In the genomic region with DNA sequence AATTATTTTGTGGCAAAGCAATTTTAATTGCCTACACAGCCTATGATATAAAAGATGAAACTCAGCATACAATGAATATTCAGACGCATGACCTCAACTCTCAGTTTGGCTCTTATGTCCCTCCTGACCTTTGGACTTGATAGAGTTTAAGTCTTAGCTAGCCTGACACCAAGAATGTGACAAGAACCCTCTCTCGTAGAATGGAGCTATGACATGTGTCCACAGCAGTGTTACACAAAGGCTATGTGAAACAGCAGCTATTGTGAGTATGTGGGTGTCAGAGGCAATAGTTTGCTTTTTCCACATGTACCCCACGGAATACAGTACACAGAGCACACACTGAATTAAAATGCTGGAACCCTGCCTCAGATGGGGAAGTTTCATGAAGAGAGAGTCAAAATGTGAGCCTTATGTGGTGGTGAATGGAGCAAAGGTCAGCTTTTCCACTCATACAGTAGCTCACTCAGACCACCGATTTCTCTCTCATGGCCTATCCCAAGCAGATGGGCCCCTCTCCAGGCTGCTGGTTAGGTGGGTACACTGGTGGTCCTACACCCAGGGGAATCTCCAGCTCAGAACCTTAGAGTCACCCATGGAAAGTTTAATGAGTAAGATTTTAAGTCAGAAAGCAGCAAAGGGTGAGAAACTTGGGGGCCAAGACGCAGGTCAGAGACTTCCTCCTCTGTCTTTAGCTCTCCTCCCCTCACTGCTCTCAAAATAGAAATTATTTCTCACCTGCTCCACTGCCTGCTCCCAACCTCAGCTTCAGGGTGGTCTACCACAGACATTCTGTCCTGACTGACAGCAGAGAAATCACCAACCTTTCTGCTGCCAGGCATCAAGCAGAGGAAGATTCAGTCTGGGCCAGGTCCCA, we compare ENCODE assay signal across 26 cellular contexts. TPM values are rescaled to one million over a fixed set of nuclear protein-coding genes. Genes with fewer than 3 reads are reported as not detected.
DNase-seq lines count a peak whose midpoint lies in the region; ATAC-seq, FAIRE-seq and TF ChIP-seq lines count a peak whose summit lies in the region.
"Had no signal": no experiment of that assay in that cellular context is flagged by ENCODE, and none has a peak within 500 bp of the region (broad histone marks: within the 10 kb centered on the region; RNA-seq: fewer than 3 reads in every experiment).

No MANE protein-coding gene starts in this region.

- H3K27ac Mint-ChIP-seq in Caco-2 (ENCODE audit: unreplicated experiment) (peak overlapping the region; percentile 18), neural progenitor cell (no peak overlapping the region)

- in situ Hi-C loops in HepG2 (cut with HindIII; ENCODE audit: extremely low pct_ligation_motif_present, low pct_unique_long_range_greater_than_20kb), result no loop called here

- H3K36me3 Mint-ChIP-seq in Caco-2 (ENCODE audit: insufficient read depth, unreplicated experiment) (peaks cover 18% of the 10 kb centered on the region), neural progenitor cell (no peaks in the 10 kb centered on the region)

- H3K36me3 ChIP-seq in Caco-2 (ENCODE audit: control insufficient read depth, insufficient read depth, low read length), result peaks cover 4% of the 10 kb centered on the region
- no peaks in the 10 kb centered on the region for H3K36me3 ChIP-seq in KOPT-K1 (ENCODE audit: insufficient read depth, low read length)
- no peaks in the 10 kb centered on the region for H3K36me3 ChIP-seq in HepG2 (replicated peaks in 1 of 2; ENCODE audit: control insufficient read depth in 1 of 2, insufficient read depth in 2 of 2, low read length in 2 of 2)
- no peaks in the 10 kb centered on the region for H3K36me3 ChIP-seq in neural progenitor cell
- H3K36me3 ChIP-seq: adrenal gland had no signal

- H3K27me3 Mint-ChIP-seq in Caco-2 (ENCODE audit: insufficient read depth, unreplicated experiment) (no peaks in the 10 kb centered on the region), neural progenitor cell (ENCODE audit: insufficient read depth, low read depth) (no peaks in the 10 kb centered on the region)

- H3F3A ChIP-seq in neural progenitor cell (ENCODE audit: low read depth), result no peaks in the 10 kb centered on the region

- no peak overlapping the region for H3K4me3 Mint-ChIP-seq in Caco-2 (ENCODE audit: unreplicated experiment)
- no peak overlapping the region for H3K4me3 Mint-ChIP-seq in neural progenitor cell

- H3K27me3 ChIP-seq in Caco-2 (replicated peaks; ENCODE audit: control insufficient read depth, insufficient read depth, low read length) (no peaks in the 10 kb centered on the region), HepG2 (ENCODE audit: control insufficient read depth in 1 of 2, insufficient read depth in 2 of 2, low read length in 2 of 2) (no peaks in the 10 kb centered on the region), neural progenitor cell (no peaks in the 10 kb centered on the region)
- H3K27me3 ChIP-seq: adrenal gland, testis had no signal

- no peak for TF ChIP-seq RAD21 in HepG2 (CRISPR knock-in tag; IDR thresholded peaks at IDR 0.05)

- H2AFZ ChIP-seq in HepG2 (ENCODE audit: low read length) (no peak overlapping the region), neural progenitor cell (replicated peaks) (no peak overlapping the region)
- H2AFZ ChIP-seq: GM23248 had no signal

- H3K9ac ChIP-seq in HepG2 (ENCODE audit: insufficient read depth, low read depth, low read length) (no peak overlapping the region; the same call in 1 of the 2 replicates), neural progenitor cell (no peak overlapping the region)
- H3K9ac ChIP-seq: GM23248 had no signal

- BruUV-seq in Caco-2 (replicated peaks; lab: Mats Ljungman, UMichigan), result no TSS peak
- BruUV-seq in HepG2 (replicated peaks; lab: Mats Ljungman, UMichigan), result no TSS peak

- CTCF ChIA-PET in Caco-2 (lab: Charles Lee) (no interaction called here), HepG2 (lab: Yijun Ruan, JAX; ENCODE audit: low intra/inter-chr PET ratio, low total read pairs) (no interaction called here)

- no peak for FAIRE-seq in HepG2 (lab: Jason Lieb, UNC)

- H3K4me1 ChIP-seq in Caco-2 (peaks cover 63% of the 10 kb centered on the region), HepG2 (ENCODE audit: insufficient read depth, low read length) (peaks cover 79% of the 10 kb centered on the region), neural progenitor cell (peaks cover 6% of the 10 kb centered on the region)
- H3K4me1 ChIP-seq: adrenal gland, testis had no signal

- POLR2A ChIA-PET in Caco-2 (lab: Charles Lee), result no interaction called here
- POLR2A ChIA-PET in HepG2 (lab: Yijun Ruan, JAX), result no interaction called here

- 80% methylated on average over 5 of the region's 5 CpGs for WGBS in HepG2 (ENCODE audit: low lambda C conversion rate)

- H3K9me3 ChIP-seq in Caco-2 (no peaks in the 10 kb centered on the region), KOPT-K1 (ENCODE audit: insufficient read depth, low read length, poor library complexity, severe bottlenecking) (peaks cover 7% of the 10 kb centered on the region), HepG2 (ENCODE audit: low read length) (no peaks in the 10 kb centered on the region), neural progenitor cell (ENCODE audit: low read depth) (no peaks in the 10 kb centered on the region)
- H3K9me3 ChIP-seq: adrenal gland, testis had no signal

- no peak for TF ChIP-seq POLR2A in HepG2 (IDR thresholded peaks at IDR 0.05; ENCODE audit: insufficient read depth in 1 of 2, low read depth in 2 of 2, low read length in 2 of 2)

- no peaks in the 10 kb centered on the region for H4K20me1 ChIP-seq in HepG2 (ENCODE audit: insufficient read depth, low read length)
- no peaks in the 10 kb centered on the region for H4K20me1 ChIP-seq in neural progenitor cell (ENCODE audit: low read depth)

- H3K4me3 ChIP-seq in Caco-2 (ENCODE audit: low read depth, low read length) (no peak overlapping the region), HepG2 (replicated peaks in 1 of 3; ENCODE audit: insufficient read depth in 1 of 3, low read depth in 2 of 3, low read length in 3 of 3) (no peak overlapping the region), neural progenitor cell (no peak overlapping the region)
- H3K4me3 ChIP-seq: adrenal gland, GM23248, testis had no signal

- peak; percentile 53 for ATAC-seq in GM18511 (IDR thresholded peaks at IDR 0.05; ENCODE audit: unreplicated experiment)
- ATAC-seq in HepG2, result no peak

- DNase-seq in Caco-2 (no peak), HepG2 (ENCODE audit: low spot score) (peak; percentile 18), SK-N-DZ (ENCODE audit: low spot score) (no peak), neural progenitor cell (ENCODE audit: low spot score) (no peak), NCI-H1105 (lab: John Stamatoyannopoulos, UW) (no peak), NCI-H187 treated with DMSO at 0.1 percent for 48 hours (lab: John Stamatoyannopoulos, UW) (no peak)
- DNase-seq: activated CD4-positive, alpha-beta T cell treated with anti-CD3 and anti-CD28 coated beads for 1 hour; adrenal gland; Calu3; central memory CD4-positive, alpha-beta T cell; effector CD8-positive, alpha-beta T cell; GM23248; head of caudate nucleus; islet precursor cell; mesenchymal stem cell; MM.1S; NCI-H2029 treated with DMSO at 0.1 percent for 48 hours; NCI-H510A treated with DMSO at 0.1 percent for 48 hours; retina; SIG-M5; stimulated activated CD4-positive, alpha-beta T cell treated with anti-CD3 and anti-CD28 coated beads, Interleukin-15, amount 100 ng/mL, for 24 hours; T-helper 9 cell; testis had no signal

- H3K79me2 ChIP-seq in HepG2 (ENCODE audit: insufficient read depth, low read length), result peaks cover 2% of the 10 kb centered on the region
- H3K79me2 ChIP-seq in neural progenitor cell (ENCODE audit: low read depth), result no peaks in the 10 kb centered on the region

- TF ChIP-seq CTCF in Caco-2 (IDR thresholded peaks at IDR 0.05; ENCODE audit: insufficient read depth in 1 of 2, low read depth in 1 of 2, low read length in 1 of 2, severe bottlenecking in 1 of 2, unreplicated experiment in 1 of 2) (no peak), HepG2 (CRISPR knock-in tag; IDR thresholded peaks at IDR 0.05) (no peak), neural progenitor cell (IDR thresholded peaks at IDR 0.05) (no peak)

- H3K27ac ChIP-seq in KOPT-K1 (ENCODE audit: low read depth, low read length, poor library complexity, severe bottlenecking) (peak overlapping the region; percentile 48), HepG2 (ENCODE audit: extremely low read length, insufficient read depth, low read length) (peak overlapping the region; percentile 74), neural progenitor cell (no peak overlapping the region)
- H3K27ac ChIP-seq: adrenal gland, GM23248, testis had no signal

- peaks cover 31% of the 10 kb centered on the region for H3K4me1 Mint-ChIP-seq in Caco-2 (ENCODE audit: low read depth, unreplicated experiment)
- no peaks in the 10 kb centered on the region for H3K4me1 Mint-ChIP-seq in neural progenitor cell

- intact Hi-C loops in Caco-2 (cut with micrococcal nuclease; ENCODE audit: unreplicated experiment), result no loop called here
- intact Hi-C loops in HepG2 (cut with micrococcal nuclease; ENCODE audit: unreplicated experiment), result no loop called here

- H3K4me2 ChIP-seq in HepG2 (ENCODE audit: low read depth, low read length) (peak overlapping the region; percentile 21), neural progenitor cell (no peak overlapping the region)

- TF ChIP-seq EP300 in HepG2 (IDR thresholded peaks at IDR 0.05; ENCODE audit: low read depth in 2 of 2, low read length in 2 of 2), result no peak
- no peak for TF ChIP-seq EP300 in HepG2 (CRISPR knock-in tag; IDR thresholded peaks at IDR 0.05; ENCODE audit: borderline replicate concordance)

- H3K9me3 Mint-ChIP-seq in Caco-2 (ENCODE audit: unreplicated experiment), result no peaks in the 10 kb centered on the region
- peaks cover 2% of the 10 kb centered on the region for H3K9me3 Mint-ChIP-seq in neural progenitor cell

RNA-seq across cellular contexts. Expression of gene XCL2, which starts 10.1 kb away (rescaled TPM):
- total RNA-seq in Caco-2 (2022), result not detected in 2 replicates
- not detected in 2 replicates for total RNA-seq in HepG2 (2016; rRNA removed; fragmentation: Illumina TruSeq; extraction: Trizol)
- total RNA-seq in HepG2 (2016; cell fraction: cytosol; rRNA removed; fragmentation: Illumina TruSeq; extraction: Trizol; ENCODE audit: low read depth), result not detected in 2 replicates
- total RNA-seq in HepG2 (2016; cell fraction: insoluble cytoplasmic fraction; rRNA removed; fragmentation: Illumina TruSeq; extraction: Trizol), result not detected in 2 replicates
- not detected in 2 replicates for total RNA-seq in HepG2 (2016; cell fraction: membrane; rRNA removed; fragmentation: Illumina TruSeq; extraction: Trizol)
- not detected in 2 replicates for total RNA-seq in HepG2 (2016; cell fraction: nucleus; rRNA removed; fragmentation: Illumina TruSeq; extraction: Trizol)
- 0.50 TPM in 1 of 2 replicates, not detected in the other for polyA plus RNA-seq in HepG2 (2011; rRNA removed)
- 0.22 TPM in 1 of 2 replicates, not detected in the other for polyA plus RNA-seq in HepG2 (2011; cell fraction: cytosol; rRNA removed)
- polyA plus RNA-seq in HepG2 (2011; cell fraction: nucleus; rRNA removed), result 0.40 TPM in 1 of 2 replicates, not detected in the other
- polyA plus RNA-seq in HepG2 (2012), result not detected in 2 replicates
- polyA plus RNA-seq in HepG2 (2016; cell fraction: cytosol; fragmentation: Illumina TruSeq; extraction: Trizol; ENCODE audit: low read depth), result not detected in 2 replicates
- polyA plus RNA-seq in HepG2 (2016; cell fraction: insoluble cytoplasmic fraction; fragmentation: Illumina TruSeq; extraction: Trizol; ENCODE audit: low read depth), result not detected in 2 replicates
- polyA plus RNA-seq in HepG2 (2016; cell fraction: membrane; fragmentation: Illumina TruSeq; extraction: Trizol; ENCODE audit: low read depth), result not detected in 2 replicates
- polyA plus RNA-seq in HepG2 (2016; cell fraction: nucleus; fragmentation: Illumina TruSeq; extraction: Trizol; ENCODE audit: insufficient read depth, low read depth), result not detected in 2 replicates
- not detected in 2 replicates for polyA minus RNA-seq in HepG2 (2011; rRNA and poly(A)+ RNA removed; ENCODE audit: low replicate concordance)
- polyA minus RNA-seq in HepG2 (2011; cell fraction: cytosol; rRNA and poly(A)+ RNA removed), result not detected in 2 replicates
- not detected in 2 replicates for polyA minus RNA-seq in HepG2 (2011; cell fraction: nucleus; rRNA and poly(A)+ RNA removed)
- polyA plus RNA-seq in SK-N-DZ (2014; cell fraction: cytosol; rRNA removed), result not detected in 2 replicates
- polyA plus RNA-seq in SK-N-DZ (2014; cell fraction: nucleus; rRNA removed), result not detected in 2 replicates
- not detected in 2 replicates for total RNA-seq in neural progenitor cell (ENCODE audit: low replicate concordance)
- total RNA-seq: Calu3, G401, GM23248, testis had no signal
- polyA plus RNA-seq: GM23248 had no signal

RNA-seq across cellular contexts. Expression of gene XCL1, which starts 22.5 kb away (rescaled TPM):
- total RNA-seq in Caco-2 (2022), result 3.4 and 3.9 TPM in 2 replicates
- 0.90 and 2.5 TPM in 2 replicates for total RNA-seq in HepG2 (2016; rRNA removed; fragmentation: Illumina TruSeq; extraction: Trizol)
- total RNA-seq in HepG2 (2016; cell fraction: cytosol; rRNA removed; fragmentation: Illumina TruSeq; extraction: Trizol; ENCODE audit: low read depth), result 1.3 and 1.5 TPM in 2 replicates
- 1.6 and 1.8 TPM in 2 replicates for total RNA-seq in HepG2 (2016; cell fraction: insoluble cytoplasmic fraction; rRNA removed; fragmentation: Illumina TruSeq; extraction: Trizol)
- 1.2 and 1.8 TPM in 2 replicates for total RNA-seq in HepG2 (2016; cell fraction: membrane; rRNA removed; fragmentation: Illumina TruSeq; extraction: Trizol)
- 3.9 and 4.0 TPM in 2 replicates for total RNA-seq in HepG2 (2016; cell fraction: nucleus; rRNA removed; fragmentation: Illumina TruSeq; extraction: Trizol)
- 7.6 and 9.4 TPM in 2 replicates for polyA plus RNA-seq in HepG2 (2011; rRNA removed)
- polyA plus RNA-seq in HepG2 (2011; cell fraction: cytosol; rRNA removed), result 1.5 and 1.6 TPM in 2 replicates
- polyA plus RNA-seq in HepG2 (2011; cell fraction: nucleus; rRNA removed), result 24.4 and 25.3 TPM in 2 replicates
- 4.1 and 4.2 TPM in 2 replicates for polyA plus RNA-seq in HepG2 (2012)
- 0.75 and 1.1 TPM in 2 replicates for polyA plus RNA-seq in HepG2 (2016; cell fraction: cytosol; fragmentation: Illumina TruSeq; extraction: Trizol; ENCODE audit: low read depth)
- 0.89 and 1.1 TPM in 2 replicates for polyA plus RNA-seq in HepG2 (2016; cell fraction: insoluble cytoplasmic fraction; fragmentation: Illumina TruSeq; extraction: Trizol; ENCODE audit: low read depth)
- polyA plus RNA-seq in HepG2 (2016; cell fraction: membrane; fragmentation: Illumina TruSeq; extraction: Trizol; ENCODE audit: low read depth), result 1.0 and 1.3 TPM in 2 replicates
- polyA plus RNA-seq in HepG2 (2016; cell fraction: nucleus; fragmentation: Illumina TruSeq; extraction: Trizol; ENCODE audit: insufficient read depth, low read depth), result 14.2 and 14.3 TPM in 2 replicates
- 0.70 and 2.1 TPM in 2 replicates for polyA minus RNA-seq in HepG2 (2011; rRNA and poly(A)+ RNA removed; ENCODE audit: low replicate concordance)
- 0.59 TPM in 1 of 2 replicates, not detected in the other for polyA minus RNA-seq in HepG2 (2011; cell fraction: cytosol; rRNA and poly(A)+ RNA removed)
- polyA minus RNA-seq in HepG2 (2011; cell fraction: nucleus; rRNA and poly(A)+ RNA removed), result 4.6 and 6.7 TPM in 2 replicates
- polyA plus RNA-seq in SK-N-DZ (2014; cell fraction: cytosol; rRNA removed), result 1.6 and 2.3 TPM in 2 replicates
- polyA plus RNA-seq in SK-N-DZ (2014; cell fraction: nucleus; rRNA removed), result 28.1 and 29.9 TPM in 2 replicates
- 0.59 TPM in 1 of 2 replicates, not detected in the other for total RNA-seq in neural progenitor cell (ENCODE audit: low replicate concordance)
- total RNA-seq: Calu3, G401, GM23248, testis had no signal
- polyA plus RNA-seq: GM23248 had no signal
